ENCODE assay signal across 8 cellular contexts in the genomic region with DNA sequence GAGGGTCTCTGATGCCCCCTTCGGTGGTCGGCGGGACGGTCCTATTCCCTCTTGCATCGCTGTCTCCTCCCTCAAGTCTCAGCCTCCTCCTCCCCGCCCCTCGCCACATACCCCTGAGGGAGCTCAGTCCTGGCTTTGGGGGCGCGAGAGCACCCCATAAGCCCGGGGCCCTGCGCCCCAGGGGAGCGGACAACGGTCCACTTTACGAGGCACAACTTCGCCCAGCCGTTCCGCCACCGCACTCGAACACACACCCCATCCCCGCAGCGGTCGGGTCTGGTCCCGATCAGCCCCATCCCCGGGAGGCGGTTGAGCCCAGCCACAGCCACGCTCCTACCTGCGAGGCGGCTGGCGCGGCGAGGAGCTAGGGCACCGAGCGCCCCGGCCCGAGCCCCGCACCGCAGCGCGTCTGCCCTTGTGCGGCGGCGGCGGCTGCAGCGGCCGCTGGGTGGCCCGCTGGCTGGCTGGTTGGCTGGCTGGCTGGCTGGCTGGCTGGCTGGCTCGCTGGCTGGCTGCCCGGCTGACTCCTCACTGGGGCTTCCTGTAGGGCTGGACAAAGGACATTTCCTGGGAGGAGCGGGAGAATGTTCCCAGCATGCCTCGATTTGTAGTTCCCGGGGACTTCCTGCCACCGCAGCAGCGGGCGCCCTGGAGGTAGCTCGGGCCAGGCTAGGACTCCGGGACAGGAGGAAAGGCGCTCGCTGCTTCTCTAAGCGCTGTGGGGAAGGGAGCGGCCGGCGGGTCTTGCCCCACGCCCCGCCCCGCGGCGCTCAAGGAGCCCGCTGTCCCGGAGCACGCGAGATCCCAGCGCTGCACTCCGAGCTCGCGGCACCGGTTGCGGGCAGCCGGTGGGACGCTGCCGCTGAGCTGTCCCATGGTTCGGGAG. TPM values are rescaled to one million over a fixed set of nuclear protein-coding genes. Genes with fewer than 3 reads are reported as not detected.
DNase-seq lines count a peak whose midpoint lies in the region; ATAC-seq and TF ChIP-seq lines count a peak whose summit lies in the region.

A gene (minus strand): TSS at position 533 of the 886 bp plus-strand sequence. CDS start 22,166 bp downstream, outside the sequence.

- H3K9me3 ChIP-seq in HUES48 (ENCODE audit: control insufficient read depth, insufficient read depth, low read length) = no peaks in the 10 kb centered on the region
- H3K9me3 ChIP-seq in NT2/D1 (ENCODE audit: insufficient read depth, low read length) = 0 out of 2 replicates have a peak, but pooled peaks cover 6% of the 10 kb centered on the region
- H3K9me3 ChIP-seq in uterus = no peaks in the 10 kb centered on the region

- no peaks in the 10 kb centered on the region for H3K9me3 Mint-ChIP-seq in activated naive CD8-positive, alpha-beta T cell treated with anti-CD3 and anti-CD28 coated beads, Interleukin-2, amount 50 U/mL, for 24 hours

- H3K9ac ChIP-seq in HUES48 (ENCODE audit: low read depth, low read length) (peak within 1 kb of the TSS; percentile 90), NT2/D1 (ENCODE audit: insufficient read length, low read depth) (peak within 1 kb of the TSS; percentile 97)

- TF ChIP-seq POLR2A in uterus (IDR thresholded peaks at IDR 0.05) = peak; percentile 48 to 80

- TF ChIP-seq CTCF in omental fat pad (IDR thresholded peaks at IDR 0.05) (no peak), uterus (IDR thresholded peaks at IDR 0.05) (peak; percentile 4 to 59 (median 39))

- peaks cover 27% of the 10 kb centered on the region for H3K4me1 Mint-ChIP-seq in activated naive CD8-positive, alpha-beta T cell treated with anti-CD3 and anti-CD28 coated beads, Interleukin-2, amount 50 U/mL, for 24 hours

- DNase-seq in EH (ENCODE audit: low read depth) = peak; percentile 99
- DNase-seq in NT2/D1 (ENCODE audit: low read depth, low spot score) = peak; percentile 97
- peak; percentile 65 for DNase-seq in activated naive CD8-positive, alpha-beta T cell treated with anti-CD3 and anti-CD28 coated beads, Interleukin-2, amount 50 U/mL, for 24 hours
- peak; percentile 99 for DNase-seq in Right ventricle myocardium superior
- DNase-seq in omental fat pad (ENCODE audit: low spot score) = peak; percentile 92
- DNase-seq in uterus = peak; percentile 96 to 97

- H3K36me3 Mint-ChIP-seq in activated naive CD8-positive, alpha-beta T cell treated with anti-CD3 and anti-CD28 coated beads, Interleukin-2, amount 50 U/mL, for 24 hours (ENCODE audit: low read depth) = no peaks in the 10 kb centered on the region

- no peak within 1 kb of the TSS for H3K27ac Mint-ChIP-seq in activated naive CD8-positive, alpha-beta T cell treated with anti-CD3 and anti-CD28 coated beads, Interleukin-2, amount 50 U/mL, for 24 hours

- H3K4me3 Mint-ChIP-seq in activated naive CD8-positive, alpha-beta T cell treated with anti-CD3 and anti-CD28 coated beads, Interleukin-2, amount 50 U/mL, for 24 hours = peak within 1 kb of the TSS; percentile 77

- H3K4me3 ChIP-seq in HUES48 (ENCODE audit: low read depth, low read length) (peak within 1 kb of the TSS; percentile 96), NT2/D1 (ENCODE audit: insufficient read length, low read depth) (peak within 1 kb of the TSS; percentile 95), uterus (peak within 1 kb of the TSS; percentile 82 to 91)

- H3K27me3 ChIP-seq in HUES48 (ENCODE audit: control insufficient read depth, insufficient read depth, low read length) (peaks cover 10% of the 10 kb centered on the region; the same call in 1 of the 2 replicates), NT2/D1 (ENCODE audit: insufficient read depth, insufficient read length) (peaks cover 3% of the 10 kb centered on the region), uterus (no peaks in the 10 kb centered on the region)

- ATAC-seq in GM21515 (IDR thresholded peaks at IDR 0.05; ENCODE audit: unreplicated experiment) (peak; percentile 75), Right ventricle myocardium superior (ENCODE audit: poor library complexity) (peak; percentile 96), omental fat pad (ENCODE audit: low FRiP score) (peak; percentile 93)
- peak; percentile 70 for ATAC-seq in activated naive CD8-positive, alpha-beta T cell treated with anti-CD3 and anti-CD28 coated beads, Interleukin-2, amount 50 U/mL, for 24 hours

- H3K36me3 ChIP-seq in HUES48 (ENCODE audit: control insufficient read depth, insufficient read depth, low read length) (no peaks in the 10 kb centered on the region), NT2/D1 (ENCODE audit: insufficient read depth, insufficient read length, low read length) (peaks cover 25% of the 10 kb centered on the region), uterus (no peaks in the 10 kb centered on the region)

- peaks cover 45% of the 10 kb centered on the region for H3K4me1 ChIP-seq in HUES48 (ENCODE audit: control insufficient read depth, insufficient read depth, low read length)
- H3K4me1 ChIP-seq in NT2/D1 (ENCODE audit: insufficient read depth, insufficient read length) = no peaks in the 10 kb centered on the region
- H3K4me1 ChIP-seq in uterus = no peaks in the 10 kb centered on the region

- intact Hi-C loops in Right ventricle myocardium superior (cut with DNase I) = no loop called here
- intact Hi-C loops in uterus (cut with DNase I; ENCODE audit: low total_unique reads) = no loop called here

- peak within 1 kb of the TSS; percentile 93 for H3K27ac ChIP-seq in HUES48 (ENCODE audit: low read depth, low read length)
- H3K27ac ChIP-seq in uterus = peak within 1 kb of the TSS; percentile 83 to 87

- peaks cover 65% of the 10 kb centered on the region for H3K27me3 Mint-ChIP-seq in activated naive CD8-positive, alpha-beta T cell treated with anti-CD3 and anti-CD28 coated beads, Interleukin-2, amount 50 U/mL, for 24 hours

RNA-seq across cellular contexts. Expression of the gene that starts here (rescaled TPM):
- total RNA-seq in Right ventricle myocardium superior (9.2 TPM), omental fat pad (10 to 100 TPM in 1 of 4 donors, 1 to 10 TPM in 3; 6.5 to 13.1 (median 8.8) TPM), uterus (10 to 100 TPM in 1 of 4 donors, 1 to 10 TPM in 3; 2.4 to 25.5 (median 7.9) TPM)

Comparison
In these comparisons a context has a peak if more than half of its experiments do, and no peak if none do; other contexts are left out.
1. Peak in every context shown above with its lines: DNase-seq, ATAC-seq, H3K4me3 ChIP-seq and H3K27ac ChIP-seq.
2. CTCF ChIP-seq: peak in uterus (4 of 4); none in omental fat pad (0 of 3).